In the genomic region with DNA sequence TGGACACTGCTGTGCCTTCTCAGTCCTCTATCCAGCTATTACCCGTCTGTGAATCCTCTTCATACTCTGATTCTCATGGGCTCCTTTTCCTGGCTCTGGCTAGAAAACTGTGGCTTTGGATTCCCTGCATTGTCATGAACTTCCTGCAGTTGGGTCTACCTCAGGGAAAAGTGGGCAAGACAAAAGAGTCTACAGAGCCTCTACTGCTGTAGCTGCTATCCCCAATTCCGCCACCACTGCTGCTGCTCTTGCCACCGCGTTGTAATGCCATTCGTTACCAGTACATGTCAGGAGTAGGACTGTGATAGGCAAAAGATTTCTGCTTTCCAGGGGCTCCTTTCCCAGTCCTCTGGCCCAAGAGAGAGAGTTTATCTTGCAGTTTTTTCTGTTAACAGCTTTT, we compare ENCODE assay signal across 2 cellular contexts.
TF ChIP-seq lines count a peak whose summit lies in the region.

No MANE protein-coding gene starts in this region.

TF ChIP-seq in SK-N-SH treated with all-trans-retinoic acid at 6 μM for 48 hours, 23 proteins besides CTCF, POLR2A, EP300 and RAD21 (continued from another document):
- no peak for TF ChIP-seq ZNF8 (CRISPR knock-in tag; IDR thresholded peaks at IDR 0.05)
- no peak for TF ChIP-seq RARB (CRISPR knock-in tag; IDR thresholded peaks at IDR 0.05)
- TF ChIP-seq ZNF565 (CRISPR knock-in tag; conservative IDR thresholded peaks at IDR 0.05; ENCODE audit: low read depth): no peak
- no peak for TF ChIP-seq ZNF70 (CRISPR knock-in tag; IDR thresholded peaks at IDR 0.05)
- TF ChIP-seq ZC3H10 (CRISPR knock-in tag; IDR thresholded peaks at IDR 0.05): no peak
- TF ChIP-seq, protein P1, sequence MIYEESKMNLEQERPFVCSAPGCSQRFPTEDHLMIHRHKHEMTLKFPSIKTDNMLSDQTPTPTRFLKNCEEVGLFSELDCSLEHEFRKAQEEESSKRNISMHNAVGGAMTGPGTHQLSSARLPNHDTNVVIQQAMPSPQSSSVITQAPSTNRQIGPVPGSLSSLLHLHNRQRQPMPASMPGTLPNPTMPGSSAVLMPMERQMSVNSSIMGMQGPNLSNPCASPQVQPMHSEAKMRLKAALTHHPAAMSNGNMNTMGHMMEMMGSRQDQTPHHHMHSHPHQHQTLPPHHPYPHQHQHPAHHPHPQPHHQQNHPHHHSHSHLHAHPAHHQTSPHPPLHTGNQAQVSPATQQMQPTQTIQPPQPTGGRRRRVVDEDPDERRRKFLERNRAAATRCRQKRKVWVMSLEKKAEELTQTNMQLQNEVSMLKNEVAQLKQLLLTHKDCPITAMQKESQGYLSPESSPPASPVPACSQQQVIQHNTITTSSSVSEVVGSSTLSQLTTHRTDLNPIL (CRISPR knock-in tag; IDR thresholded peaks at IDR 0.05; ENCODE audit: low read depth): no peak
- TF ChIP-seq ISL1 (CRISPR knock-in tag; IDR thresholded peaks at IDR 0.05): no peak

TF ChIP-seq in SK-N-SH, 30 proteins besides CTCF, POLR2A, EP300 and RAD21:
- TF ChIP-seq, protein P2, sequence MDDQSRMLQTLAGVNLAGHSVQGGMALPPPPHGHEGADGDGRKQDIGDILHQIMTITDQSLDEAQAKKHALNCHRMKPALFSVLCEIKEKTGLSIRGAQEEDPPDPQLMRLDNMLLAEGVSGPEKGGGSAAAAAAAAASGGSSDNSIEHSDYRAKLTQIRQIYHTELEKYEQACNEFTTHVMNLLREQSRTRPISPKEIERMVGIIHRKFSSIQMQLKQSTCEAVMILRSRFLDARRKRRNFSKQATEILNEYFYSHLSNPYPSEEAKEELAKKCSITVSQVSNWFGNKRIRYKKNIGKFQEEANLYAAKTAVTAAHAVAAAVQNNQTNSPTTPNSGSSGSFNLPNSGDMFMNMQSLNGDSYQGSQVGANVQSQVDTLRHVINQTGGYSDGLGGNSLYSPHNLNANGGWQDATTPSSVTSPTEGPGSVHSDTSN (IDR thresholded peaks at IDR 0.05): no peak
- TF ChIP-seq, protein P3, sequence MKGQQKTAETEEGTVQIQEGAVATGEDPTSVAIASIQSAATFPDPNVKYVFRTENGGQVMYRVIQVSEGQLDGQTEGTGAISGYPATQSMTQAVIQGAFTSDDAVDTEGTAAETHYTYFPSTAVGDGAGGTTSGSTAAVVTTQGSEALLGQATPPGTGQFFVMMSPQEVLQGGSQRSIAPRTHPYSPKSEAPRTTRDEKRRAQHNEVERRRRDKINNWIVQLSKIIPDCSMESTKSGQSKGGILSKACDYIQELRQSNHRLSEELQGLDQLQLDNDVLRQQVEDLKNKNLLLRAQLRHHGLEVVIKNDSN (IDR thresholded peaks at IDR 0.05; ENCODE audit: borderline replicate concordance, low read depth): no peak
- TF ChIP-seq POLR2AphosphoS5 (IDR thresholded peaks at IDR 0.05; ENCODE audit: low read depth, low read length) (no peak), SMC3 (IDR thresholded peaks at IDR 0.05; ENCODE audit: low read depth, low read length) (no peak), FOXM1 (IDR thresholded peaks at IDR 0.05; ENCODE audit: low read depth) (no peak), MEF2A (IDR thresholded peaks at IDR 0.05; ENCODE audit: borderline replicate concordance, low read depth) (no peak), MXI1 (IDR thresholded peaks at IDR 0.05; ENCODE audit: low read depth, low read length) (no peak), JUND (IDR thresholded peaks at IDR 0.05) (no peak), TEAD4 (IDR thresholded peaks at IDR 0.05; ENCODE audit: borderline replicate concordance, insufficient read depth) (no peak), NFIC (IDR thresholded peaks at IDR 0.05; ENCODE audit: borderline replicate concordance) (no peak), FOSL2 (IDR thresholded peaks at IDR 0.05; ENCODE audit: borderline replicate concordance, low read depth) (no peak), ELF1 (IDR thresholded peaks at IDR 0.05) (no peak), SIN3A (IDR thresholded peaks at IDR 0.05; ENCODE audit: borderline replicate concordance, low read depth, low read length) (no peak), TCF12 (IDR thresholded peaks at IDR 0.05) (no peak)
- TF ChIP-seq, protein P4, sequence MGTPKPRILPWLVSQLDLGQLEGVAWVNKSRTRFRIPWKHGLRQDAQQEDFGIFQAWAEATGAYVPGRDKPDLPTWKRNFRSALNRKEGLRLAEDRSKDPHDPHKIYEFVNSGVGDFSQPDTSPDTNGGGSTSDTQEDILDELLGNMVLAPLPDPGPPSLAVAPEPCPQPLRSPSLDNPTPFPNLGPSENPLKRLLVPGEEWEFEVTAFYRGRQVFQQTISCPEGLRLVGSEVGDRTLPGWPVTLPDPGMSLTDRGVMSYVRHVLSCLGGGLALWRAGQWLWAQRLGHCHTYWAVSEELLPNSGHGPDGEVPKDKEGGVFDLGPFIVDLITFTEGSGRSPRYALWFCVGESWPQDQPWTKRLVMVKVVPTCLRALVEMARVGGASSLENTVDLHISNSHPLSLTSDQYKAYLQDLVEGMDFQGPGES (IDR thresholded peaks at IDR 0.05; ENCODE audit: low read depth, low read length): no peak
- TF ChIP-seq, protein P5, sequence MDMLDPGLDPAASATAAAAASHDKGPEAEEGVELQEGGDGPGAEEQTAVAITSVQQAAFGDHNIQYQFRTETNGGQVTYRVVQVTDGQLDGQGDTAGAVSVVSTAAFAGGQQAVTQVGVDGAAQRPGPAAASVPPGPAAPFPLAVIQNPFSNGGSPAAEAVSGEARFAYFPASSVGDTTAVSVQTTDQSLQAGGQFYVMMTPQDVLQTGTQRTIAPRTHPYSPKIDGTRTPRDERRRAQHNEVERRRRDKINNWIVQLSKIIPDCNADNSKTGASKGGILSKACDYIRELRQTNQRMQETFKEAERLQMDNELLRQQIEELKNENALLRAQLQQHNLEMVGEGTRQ (IDR thresholded peaks at IDR 0.05; ENCODE audit: borderline replicate concordance, low read depth, low read length): no peak
TF ChIP-seq in SK-N-SH: peak in this region for 0.
